In the genomic region with DNA sequence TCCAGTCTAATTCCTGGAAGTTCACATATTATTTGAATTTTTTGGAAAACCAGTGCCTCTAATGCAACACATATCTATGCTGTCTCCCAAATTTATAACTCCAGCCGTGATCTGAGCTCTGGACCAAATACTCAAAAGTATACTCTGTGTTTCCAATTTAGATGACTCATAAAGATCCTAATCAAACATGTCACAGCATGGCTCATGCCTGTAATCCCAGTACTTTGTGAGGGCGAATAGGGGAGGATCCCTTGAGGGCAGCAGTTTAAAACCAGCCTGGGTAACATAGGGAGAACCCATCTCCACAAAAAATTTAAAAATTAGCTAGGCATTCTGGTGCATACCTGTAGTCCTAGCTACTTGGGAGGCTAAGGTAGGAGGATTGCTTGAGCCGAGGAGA, we compare ENCODE assay signal across 19 cellular contexts.
"Had no signal": no experiment of that assay in that cellular context is flagged by ENCODE, and none has a peak within 500 bp of the region (broad histone marks: within the 10 kb centered on the region; RNA-seq: fewer than 3 reads in every experiment).

No MANE protein-coding gene starts in this region.

- DNase-seq: erythroblast; foreskin melanocyte; head of caudate nucleus; hippocampal formation; kidney glomerular epithelial cell; mucosa of descending colon; naive thymus-derived CD8-positive, alpha-beta T cell; posterior cingulate gyrus; spleen; stimulated activated CD4-positive, alpha-beta T cell treated with anti-CD3 and anti-CD28 coated beads, Interleukin-15, amount 100 ng/mL, for 24 hours; stimulated activated CD4-positive, alpha-beta T cell treated with anti-CD3 and anti-CD28 coated beads, Interleukin-1b, Interleukin-23, amount 100 ng/mL, for 48 hours; stimulated activated CD4-positive, alpha-beta T cell treated with anti-CD3 and anti-CD28 coated beads, Interleukin-4, amount 100 ng/mL, for 24 hours; tibial artery; upper lobe of left lung; uterus had no signal

- H3K27ac ChIP-seq: neutrophil, spleen, tibial artery, upper lobe of left lung, uterus had no signal

- H3K36me3 ChIP-seq: neutrophil, spleen, tibial artery, upper lobe of left lung, uterus had no signal

- H3K27me3 Mint-ChIP-seq: dendritic cell treated with granulocyte-macrophage colony-stimulating factor and Interleukin-4, amounts not matched to agents 40 ng/mL and 50 ng/mL, for 4 days; naive thymus-derived CD8-positive, alpha-beta T cell; stimulated activated memory B cell treated with anti-CD40 and anti-IgM and Interleukin-4, amounts not matched to agents 10 μg/mL and 1 μg/mL and 100 μg/mL, for 72 hours; stimulated activated naive CD8-positive, alpha-beta T cell treated with anti-CD3 and anti-CD28 coated beads, Interleukin-15, Interleukin-2, amounts not matched to agents 100 ng/mL and 50 ng/mL, for 24 hours had no signal

- H3K4me3 Mint-ChIP-seq: dendritic cell treated with granulocyte-macrophage colony-stimulating factor and Interleukin-4, amounts not matched to agents 40 ng/mL and 50 ng/mL, for 4 days; naive thymus-derived CD8-positive, alpha-beta T cell; stimulated activated memory B cell treated with anti-CD40 and anti-IgM and Interleukin-4, amounts not matched to agents 10 μg/mL and 1 μg/mL and 100 μg/mL, for 72 hours; stimulated activated naive CD8-positive, alpha-beta T cell treated with anti-CD3 and anti-CD28 coated beads, Interleukin-15, Interleukin-2, amounts not matched to agents 100 ng/mL and 50 ng/mL, for 24 hours had no signal

- H3K27ac Mint-ChIP-seq: dendritic cell treated with granulocyte-macrophage colony-stimulating factor and Interleukin-4, amounts not matched to agents 40 ng/mL and 50 ng/mL, for 4 days; naive thymus-derived CD8-positive, alpha-beta T cell; stimulated activated memory B cell treated with anti-CD40 and anti-IgM and Interleukin-4, amounts not matched to agents 10 μg/mL and 1 μg/mL and 100 μg/mL, for 72 hours; stimulated activated naive CD8-positive, alpha-beta T cell treated with anti-CD3 and anti-CD28 coated beads, Interleukin-15, Interleukin-2, amounts not matched to agents 100 ng/mL and 50 ng/mL, for 24 hours had no signal

- H3K4me1 ChIP-seq: spleen, tibial artery, upper lobe of left lung, uterus had no signal

- H3K9me3 ChIP-seq: mucosa of descending colon, neutrophil, tibial artery, upper lobe of left lung, uterus had no signal

- H3K36me3 Mint-ChIP-seq: stimulated activated memory B cell treated with anti-CD40 and anti-IgM and Interleukin-4, amounts not matched to agents 10 μg/mL and 1 μg/mL and 100 μg/mL, for 72 hours had no signal

- H3K4me3 ChIP-seq: mucosa of descending colon, spleen, tibial artery, upper lobe of left lung, uterus had no signal

- H3K4me1 Mint-ChIP-seq: naive thymus-derived CD8-positive, alpha-beta T cell; stimulated activated memory B cell treated with anti-CD40 and anti-IgM and Interleukin-4, amounts not matched to agents 10 μg/mL and 1 μg/mL and 100 μg/mL, for 72 hours had no signal

- H3K9me3 Mint-ChIP-seq: dendritic cell treated with granulocyte-macrophage colony-stimulating factor and Interleukin-4, amounts not matched to agents 40 ng/mL and 50 ng/mL, for 4 days had no signal

- H3K27me3 ChIP-seq: neutrophil, spleen, tibial artery, upper lobe of left lung, uterus had no signal
